In genomic region chr19:29546583-29547190, GRCh38 we compare ENCODE assay signal across 3 cellular contexts.
TF ChIP-seq lines count a peak whose summit lies in the region.

No MANE protein-coding gene starts in this region.

TF ChIP-seq in SK-N-SH, 30 proteins besides CTCF, POLR2A, EP300 and RAD21:
- no peak for TF ChIP-seq ZBTB33 (IDR thresholded peaks at IDR 0.05; ENCODE audit: borderline replicate concordance, low read depth)
- TF ChIP-seq CHD2 (IDR thresholded peaks at IDR 0.05; ENCODE audit: low read length, partially characterized antibody) = no peak
- TF ChIP-seq MAX (IDR thresholded peaks at IDR 0.05; ENCODE audit: low read depth) = no peak
- no peak for TF ChIP-seq MXI1 (IDR thresholded peaks at IDR 0.05; ENCODE audit: low read depth, low read length)
- no peak for TF ChIP-seq SMC3 (IDR thresholded peaks at IDR 0.05; ENCODE audit: low read depth, low read length)
- no peak for TF ChIP-seq RFX5 (IDR thresholded peaks at IDR 0.05; ENCODE audit: low read length)

TF ChIP-seq in SK-N-SH treated with all-trans-retinoic acid at 6 μM for 48 hours, 23 proteins besides CTCF, POLR2A, EP300 and RAD21:
- TF ChIP-seq TSHZ2 (CRISPR knock-in tag; IDR thresholded peaks at IDR 0.05) (no peak), PPARA (CRISPR knock-in tag; IDR thresholded peaks at IDR 0.05; ENCODE audit: borderline replicate concordance) (no peak)

TF ChIP-seq in HepG2, 621 proteins besides CTCF, POLR2A, EP300 and RAD21:
- no peak for TF ChIP-seq JARID2 (CRISPR knock-in tag; IDR thresholded peaks at IDR 0.05; ENCODE audit: insufficient replicate concordance)
- TF ChIP-seq ZNF253 (CRISPR knock-in tag; IDR thresholded peaks at IDR 0.05; ENCODE audit: borderline replicate concordance) = no peak
- no peak for TF ChIP-seq PHB2 (IDR thresholded peaks at IDR 0.05; ENCODE audit: partially characterized antibody)
- no peak for TF ChIP-seq KLF13 (CRISPR knock-in tag; IDR thresholded peaks at IDR 0.05)
- no peak for TF ChIP-seq NFIB (CRISPR knock-in tag; IDR thresholded peaks at IDR 0.05; ENCODE audit: borderline replicate concordance)
TF ChIP-seq in HepG2: peak in this region for 0.
